8 cellular contexts compared by ENCODE assay signal in genomic region chr10:1109795-1110673, GRCh38. TPM values are rescaled to one million over a fixed set of nuclear protein-coding genes. Genes with fewer than 3 reads are reported as not detected.
DNase-seq lines count a peak whose midpoint lies in the region; ATAC-seq and TF ChIP-seq lines count a peak whose summit lies in the region.

No MANE protein-coding gene starts in this region.

- H3K27me3 ChIP-seq in OCI-LY1 (ENCODE audit: insufficient read depth, low read length) = no peaks in the 10 kb centered on the region
- H3K27me3 ChIP-seq in thymus (ENCODE audit: control insufficient read depth, insufficient read depth) = no peaks in the 10 kb centered on the region

- H3K9me3 ChIP-seq in OCI-LY1 (ENCODE audit: low read length) (no peaks in the 10 kb centered on the region), thymus (ENCODE audit: control insufficient read depth) (no peaks in the 10 kb centered on the region)

- H3K27ac ChIP-seq in OCI-LY1 (ENCODE audit: low read depth, low read length, poor library complexity, severe bottlenecking) = no peak overlapping the region
- peak overlapping the region; percentile 48 for H3K27ac ChIP-seq in thymus (ENCODE audit: low read depth)

- no peak overlapping the region for H3K4me2 ChIP-seq in OCI-LY1 (ENCODE audit: low read length)

- no peaks in the 10 kb centered on the region for H3K9me2 ChIP-seq in OCI-LY1 (ENCODE audit: low read depth, low read length)

- H3K9ac ChIP-seq in OCI-LY1 (ENCODE audit: low read length) = no peak overlapping the region

- H3K36me3 ChIP-seq in OCI-LY1 (ENCODE audit: insufficient read depth, low read length) = peaks cover 79% of the 10 kb centered on the region
- H3K36me3 ChIP-seq in thymus (ENCODE audit: control insufficient read depth, insufficient read depth) = peaks cover 71% of the 10 kb centered on the region

- H3K4me3 ChIP-seq in OCI-LY1 (ENCODE audit: low read depth, low read length, poor library complexity, severe bottlenecking) = no peak overlapping the region
- no peak overlapping the region for H3K4me3 ChIP-seq in fibroblast of mammary gland (ENCODE audit: control insufficient read depth, low read depth, low read length)
- no peak overlapping the region for H3K4me3 ChIP-seq in thymus (ENCODE audit: low read length)

- DNase-seq in AG08396 (ENCODE audit: low spot score) (peak; percentile 77), activated T-cell treated with anti-CD3 and anti-CD28 coated beads for 4 hours (peak; percentile 68), fibroblast of mammary gland (ENCODE audit: low read depth) (peak; percentile 72), occipital lobe (lab: John Stamatoyannopoulos, UW) (peak; percentile 29)

- no peaks in the 10 kb centered on the region for H3F3A ChIP-seq in OCI-LY1 (ENCODE audit: insufficient read depth, low read length)

- 85% methylated on average over 32 of the region's 32 CpGs for WGBS in thymus

- TF ChIP-seq CTCF in OCI-LY1 (IDR thresholded peaks at IDR 0.05; ENCODE audit: low read length) (peak; percentile 57), fibroblast of mammary gland (conservative IDR thresholded peaks at IDR 0.05; ENCODE audit: control insufficient read depth, insufficient read depth, low read depth, low read length) (peak; percentile 50)

- H3K79me2 ChIP-seq in OCI-LY1 (ENCODE audit: insufficient read depth, low read length) = no peaks in the 10 kb centered on the region

- H4K20me1 ChIP-seq in OCI-LY1 (ENCODE audit: insufficient read depth, low read length) = no peaks in the 10 kb centered on the region

- H3K4me1 ChIP-seq in OCI-LY1 (ENCODE audit: insufficient read depth, low read length, severe bottlenecking) = no peaks in the 10 kb centered on the region
- no peaks in the 10 kb centered on the region for H3K4me1 ChIP-seq in thymus (ENCODE audit: control insufficient read depth, insufficient read depth, low read length)

- H2AFZ ChIP-seq in OCI-LY1 (ENCODE audit: low read length) = no peak overlapping the region

- ATAC-seq in GM18502 (IDR thresholded peaks at IDR 0.05; ENCODE audit: poor library complexity, unreplicated experiment) (peak; percentile 80), HG03066 (IDR thresholded peaks at IDR 0.05; ENCODE audit: low read depth, unreplicated experiment) (peak; percentile 54)

RNA-seq across cellular contexts. Expression of gene WDR37, which starts 53.8 kb away (rescaled TPM):
- 37.9 TPM for total RNA-seq in occipital lobe
- 14.0 TPM for polyA plus RNA-seq in thymus
